Comparison of ENCODE assay signal across 16 cellular contexts in the genomic region with DNA sequence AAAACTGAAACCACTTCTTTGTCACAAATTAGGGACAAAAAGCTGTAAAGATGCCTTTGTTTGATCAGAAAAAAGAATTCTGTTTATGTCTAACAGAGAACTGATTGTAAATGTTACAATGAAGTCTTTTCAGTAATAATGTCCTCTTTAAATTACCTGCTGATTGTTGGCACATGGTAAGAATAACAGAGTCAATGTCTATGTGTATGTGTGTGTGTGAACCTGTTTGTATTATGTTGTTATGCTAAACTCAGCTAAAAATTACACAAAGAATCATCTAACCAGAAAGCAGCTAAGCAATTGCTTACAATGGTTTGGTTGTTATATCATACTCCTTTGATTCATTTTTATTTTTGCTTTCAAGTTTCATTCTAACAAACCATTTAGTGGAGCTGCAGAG.
"Had no signal": no experiment of that assay in that cellular context is flagged by ENCODE, and none has a peak within 500 bp of the region (broad histone marks: within the 10 kb centered on the region; RNA-seq: fewer than 3 reads in every experiment).

No MANE protein-coding gene starts in this region.

- H3K4me3 ChIP-seq: adrenal gland, mucosa of descending colon, stomach, thoracic aorta, upper lobe of left lung had no signal

- H3K27me3 ChIP-seq: adrenal gland, stomach, upper lobe of left lung had no signal

- DNase-seq: activated gamma-delta T cell treated with Interleukin-2 at 50 U/mL for 16 hours; activated T-cell treated with anti-CD3 and anti-CD28 coated beads, Interleukin-2, amount 50 U/mL, for 1 hour; adrenal gland; left cardiac atrium; mucosa of descending colon; naive B cell; nucleus accumbens; small intestine; stimulated activated CD4-positive, alpha-beta T cell treated with anti-CD3 and anti-CD28 coated beads, Interleukin-2, amount 100 ng/mL, for 24 hours; stomach; T1000; upper lobe of left lung had no signal

- FAIRE-seq: astrocyte, colon, small intestine had no signal

- H3K27ac ChIP-seq: epithelial cell of prostate, stomach, upper lobe of left lung had no signal
